ENCODE assay signal across 8 cellular contexts in the genomic region with DNA sequence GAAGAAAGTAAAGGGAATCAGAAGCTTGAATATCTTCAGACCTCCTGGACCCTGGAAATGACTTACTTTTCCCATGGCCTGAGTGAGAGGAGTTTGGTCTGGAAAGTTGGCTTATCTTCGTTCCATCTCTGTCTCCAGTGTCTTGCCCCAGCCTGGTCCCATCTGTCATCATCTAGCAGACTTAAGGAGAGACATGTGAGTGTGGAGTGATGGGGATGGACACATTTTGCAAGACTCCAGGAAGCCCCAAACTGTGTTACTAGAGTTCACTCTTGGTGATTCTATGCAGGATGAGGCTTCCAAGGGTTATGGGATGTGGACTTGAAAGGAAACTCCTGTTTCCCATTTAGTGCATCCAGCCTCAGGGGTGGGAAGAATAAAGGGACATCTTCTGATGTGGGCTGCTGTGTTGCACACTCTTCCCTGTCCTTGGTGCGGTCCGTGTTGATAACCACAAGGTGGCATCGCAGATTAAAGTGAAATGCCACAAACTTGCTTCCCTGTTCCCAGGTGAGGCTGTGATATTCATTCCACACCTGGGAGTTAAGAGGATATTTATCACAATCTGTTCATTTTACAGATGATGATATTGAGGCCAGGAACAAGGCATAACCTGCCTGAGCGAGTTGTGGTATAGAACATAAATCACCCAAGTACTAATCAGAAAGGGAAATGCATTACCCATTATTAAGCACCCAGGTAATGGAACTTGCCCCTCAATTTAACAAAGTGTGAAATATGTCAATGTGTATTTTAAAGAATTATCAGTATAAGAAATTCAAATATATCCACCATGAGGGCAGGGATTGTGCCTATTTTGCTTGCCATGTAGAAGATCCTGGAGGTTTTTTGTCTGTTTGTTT.
A peak's percentile ranks its signal among the peaks of the same experiment; 100 is the strongest.
DNase-seq lines count a peak whose midpoint lies in the region; ATAC-seq and TF ChIP-seq lines count a peak whose summit lies in the region.

No MANE protein-coding gene starts in this region.

- H3K4me1 Mint-ChIP-seq in WTC11: peaks cover 18% of the 10 kb centered on the region
- no peaks in the 10 kb centered on the region for H3K4me1 Mint-ChIP-seq in activated naive CD8-positive, alpha-beta T cell treated with anti-CD3 and anti-CD28 coated beads for 36 hours

- POLR2A ChIA-PET in WTC11 (lab: Charles Lee): no interaction called here

- CTCF ChIA-PET in WTC11 (lab: Charles Lee): interaction anchor here (0.6 to 1.3 kb wide), 5 partner anchors 9 to 270 kb away, joined by 3 to 6 read pairs (median 3); a partner anchor contains a TSS

- no peak overlapping the region for H3K4me3 Mint-ChIP-seq in WTC11
- no peak overlapping the region for H3K4me3 Mint-ChIP-seq in activated naive CD8-positive, alpha-beta T cell treated with anti-CD3 and anti-CD28 coated beads for 36 hours

- DNase-seq in DMS53 treated with DMSO at 0.1 percent for 48 hours (lab: John Stamatoyannopoulos, UW; ENCODE audit: unreplicated experiment) (peak; percentile 25), LHCN-M2 (ENCODE audit: low read depth) (peak; percentile 49), WTC11 (ENCODE audit: low spot score) (peak; percentile 50), islet precursor cell (peak; percentile 69)
- no peak for DNase-seq in activated naive CD8-positive, alpha-beta T cell treated with anti-CD3 and anti-CD28 coated beads for 36 hours
- no peak for DNase-seq in stimulated activated CD8-positive, alpha-beta memory T cell treated with anti-CD3 and anti-CD28 coated beads, Interleukin-4, amount 100 ng/mL, for 48 hours

- H3K9me3 Mint-ChIP-seq in WTC11: peaks cover under 1% of the 10 kb centered on the region; the same call in 1 of the 2 replicates
- H3K9me3 Mint-ChIP-seq in activated naive CD8-positive, alpha-beta T cell treated with anti-CD3 and anti-CD28 coated beads for 36 hours: no peaks in the 10 kb centered on the region

- ATAC-seq in WTC11 (peak; percentile 91), GM19452 (IDR thresholded peaks at IDR 0.05; ENCODE audit: unreplicated experiment) (no peak), GM18909 (IDR thresholded peaks at IDR 0.05; ENCODE audit: poor library complexity, unreplicated experiment) (no peak)

- H3K36me3 Mint-ChIP-seq in WTC11: no peaks in the 10 kb centered on the region
- no peaks in the 10 kb centered on the region for H3K36me3 Mint-ChIP-seq in activated naive CD8-positive, alpha-beta T cell treated with anti-CD3 and anti-CD28 coated beads for 36 hours

- H3K27ac Mint-ChIP-seq in WTC11: no peak overlapping the region
- H3K27ac Mint-ChIP-seq in activated naive CD8-positive, alpha-beta T cell treated with anti-CD3 and anti-CD28 coated beads for 36 hours: no peak overlapping the region

- H3K27me3 Mint-ChIP-seq in WTC11 (ENCODE audit: low read depth): no peaks in the 10 kb centered on the region
- peaks cover 4% of the 10 kb centered on the region for H3K27me3 Mint-ChIP-seq in activated naive CD8-positive, alpha-beta T cell treated with anti-CD3 and anti-CD28 coated beads for 36 hours

- TF ChIP-seq CTCF in WTC11 (IDR thresholded peaks at IDR 0.05): peak; percentile 38; the same call in 1 of the 2 replicates

TF ChIP-seq in WTC11, 78 proteins besides CTCF, POLR2A, EP300 and RAD21:
- TF ChIP-seq, protein P1, sequence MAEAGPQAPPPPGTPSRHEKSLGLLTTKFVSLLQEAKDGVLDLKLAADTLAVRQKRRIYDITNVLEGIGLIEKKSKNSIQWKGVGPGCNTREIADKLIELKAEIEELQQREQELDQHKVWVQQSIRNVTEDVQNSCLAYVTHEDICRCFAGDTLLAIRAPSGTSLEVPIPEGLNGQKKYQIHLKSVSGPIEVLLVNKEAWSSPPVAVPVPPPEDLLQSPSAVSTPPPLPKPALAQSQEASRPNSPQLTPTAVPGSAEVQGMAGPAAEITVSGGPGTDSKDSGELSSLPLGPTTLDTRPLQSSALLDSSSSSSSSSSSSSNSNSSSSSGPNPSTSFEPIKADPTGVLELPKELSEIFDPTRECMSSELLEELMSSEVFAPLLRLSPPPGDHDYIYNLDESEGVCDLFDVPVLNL (CRISPR knock-in tag; IDR thresholded peaks at IDR 0.05; ENCODE audit: borderline replicate concordance, low read depth): no peak
- TF ChIP-seq RELA (CRISPR knock-in tag; IDR thresholded peaks at IDR 0.05; ENCODE audit: borderline replicate concordance): no peak
- TF ChIP-seq SOX15 (CRISPR knock-in tag; IDR thresholded peaks at IDR 0.05): no peak
- TF ChIP-seq, protein P2, sequence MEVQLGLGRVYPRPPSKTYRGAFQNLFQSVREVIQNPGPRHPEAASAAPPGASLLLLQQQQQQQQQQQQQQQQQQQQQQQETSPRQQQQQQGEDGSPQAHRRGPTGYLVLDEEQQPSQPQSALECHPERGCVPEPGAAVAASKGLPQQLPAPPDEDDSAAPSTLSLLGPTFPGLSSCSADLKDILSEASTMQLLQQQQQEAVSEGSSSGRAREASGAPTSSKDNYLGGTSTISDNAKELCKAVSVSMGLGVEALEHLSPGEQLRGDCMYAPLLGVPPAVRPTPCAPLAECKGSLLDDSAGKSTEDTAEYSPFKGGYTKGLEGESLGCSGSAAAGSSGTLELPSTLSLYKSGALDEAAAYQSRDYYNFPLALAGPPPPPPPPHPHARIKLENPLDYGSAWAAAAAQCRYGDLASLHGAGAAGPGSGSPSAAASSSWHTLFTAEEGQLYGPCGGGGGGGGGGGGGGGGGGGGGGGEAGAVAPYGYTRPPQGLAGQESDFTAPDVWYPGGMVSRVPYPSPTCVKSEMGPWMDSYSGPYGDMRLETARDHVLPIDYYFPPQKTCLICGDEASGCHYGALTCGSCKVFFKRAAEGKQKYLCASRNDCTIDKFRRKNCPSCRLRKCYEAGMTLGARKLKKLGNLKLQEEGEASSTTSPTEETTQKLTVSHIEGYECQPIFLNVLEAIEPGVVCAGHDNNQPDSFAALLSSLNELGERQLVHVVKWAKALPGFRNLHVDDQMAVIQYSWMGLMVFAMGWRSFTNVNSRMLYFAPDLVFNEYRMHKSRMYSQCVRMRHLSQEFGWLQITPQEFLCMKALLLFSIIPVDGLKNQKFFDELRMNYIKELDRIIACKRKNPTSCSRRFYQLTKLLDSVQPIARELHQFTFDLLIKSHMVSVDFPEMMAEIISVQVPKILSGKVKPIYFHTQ (CRISPR knock-in tag; IDR thresholded peaks at IDR 0.05): no peak
- no peak for TF ChIP-seq ESRRA (CRISPR knock-in tag; IDR thresholded peaks at IDR 0.05; ENCODE audit: borderline replicate concordance)
- TF ChIP-seq, protein P3, sequence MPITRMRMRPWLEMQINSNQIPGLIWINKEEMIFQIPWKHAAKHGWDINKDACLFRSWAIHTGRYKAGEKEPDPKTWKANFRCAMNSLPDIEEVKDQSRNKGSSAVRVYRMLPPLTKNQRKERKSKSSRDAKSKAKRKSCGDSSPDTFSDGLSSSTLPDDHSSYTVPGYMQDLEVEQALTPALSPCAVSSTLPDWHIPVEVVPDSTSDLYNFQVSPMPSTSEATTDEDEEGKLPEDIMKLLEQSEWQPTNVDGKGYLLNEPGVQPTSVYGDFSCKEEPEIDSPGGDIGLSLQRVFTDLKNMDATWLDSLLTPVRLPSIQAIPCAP (CRISPR knock-in tag; IDR thresholded peaks at IDR 0.05): no peak

Comparison
In these comparisons a context has a peak if more than half of its experiments do, and no peak if none do; other contexts are left out.
1. DNase-seq: peak in DMS53 treated with DMSO at 0.1 percent for 48 hours (single experiment), LHCN-M2 (single experiment), WTC11 (single experiment) and islet precursor cell (single experiment); none in activated naive CD8-positive, alpha-beta T cell treated with anti-CD3 and anti-CD28 coated beads for 36 hours (single experiment) and stimulated activated CD8-positive, alpha-beta memory T cell treated with anti-CD3 and anti-CD28 coated beads, Interleukin-4, amount 100 ng/mL, for 48 hours (single experiment).